Comparison of ENCODE assay signal across 18 cellular contexts in the genomic region with DNA sequence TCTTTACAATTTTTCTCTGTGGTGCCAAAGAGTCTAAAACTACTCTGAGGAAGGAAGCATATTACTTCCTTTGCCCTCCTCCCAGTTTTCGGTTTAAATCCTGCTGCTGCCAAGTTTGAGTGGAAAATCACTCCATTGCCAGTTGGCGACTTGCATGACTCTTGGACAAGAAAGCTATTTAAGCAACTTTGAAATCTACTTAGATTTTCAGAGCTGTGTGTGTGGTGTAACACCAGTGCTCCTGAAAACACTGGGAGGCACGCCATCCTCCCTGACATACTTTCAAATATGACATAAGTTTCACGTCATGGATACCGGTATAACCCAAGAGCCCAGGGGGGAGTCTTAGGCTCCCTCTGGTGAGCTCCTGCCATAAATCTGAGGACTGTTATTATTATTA.
DNase-seq lines count a peak whose midpoint lies in the region; ATAC-seq and TF ChIP-seq lines count a peak whose summit lies in the region.
"Had no signal": no experiment of that assay in that cellular context is flagged by ENCODE, and none has a peak within 500 bp of the region (broad histone marks: within the 10 kb centered on the region; RNA-seq: fewer than 3 reads in every experiment).

No MANE protein-coding gene starts in this region.

- no peaks in the 10 kb centered on the region for H3K36me3 ChIP-seq in adipocyte (ENCODE audit: control insufficient read depth, insufficient read depth, low read length, severe bottlenecking)
- no peaks in the 10 kb centered on the region for H3K36me3 ChIP-seq in testis (ENCODE audit: low read depth, missing control alignments)
- H3K36me3 ChIP-seq: tibial nerve had no signal

- peak overlapping the region; percentile 62 for H3K9ac ChIP-seq in adipocyte (ENCODE audit: low read length)
- H3K9ac ChIP-seq: SK-N-SH had no signal

- H3K4me1 ChIP-seq in adipocyte (ENCODE audit: control insufficient read depth, insufficient read depth, low read length): peaks cover 21% of the 10 kb centered on the region
- H3K4me1 ChIP-seq in testis: no peaks in the 10 kb centered on the region
- H3K4me1 ChIP-seq: tibial nerve had no signal

- H3K4me1 Mint-ChIP-seq in activated T-cell treated with anti-CD3 and anti-CD28 coated beads, Interleukin-2, amount 50 U/mL, for 24 hours (ENCODE audit: low read depth): no peaks in the 10 kb centered on the region
- H3K4me1 Mint-ChIP-seq: activated CD4-positive, alpha-beta T cell treated with anti-CD3 and anti-CD28 coated beads, Interleukin-2, amount 10 ng/mL, durations not matched to agents 24 days and 14 days had no signal

- no peak for TF ChIP-seq CTCF in testis (IDR thresholded peaks at IDR 0.05)
- TF ChIP-seq CTCF in omental fat pad (IDR thresholded peaks at IDR 0.05): no peak

- no peaks in the 10 kb centered on the region for H3K36me3 Mint-ChIP-seq in activated T-cell treated with anti-CD3 and anti-CD28 coated beads, Interleukin-2, amount 50 U/mL, for 24 hours (ENCODE audit: low read depth)

- intact Hi-C loops in testis (cut with DNase I; ENCODE audit: low total_unique reads): no loop called here

- H3K4me3 Mint-ChIP-seq in activated T-cell treated with anti-CD3 and anti-CD28 coated beads, Interleukin-2, amount 50 U/mL, for 24 hours: no peak overlapping the region
- H3K4me3 Mint-ChIP-seq: activated CD4-positive, alpha-beta T cell treated with anti-CD3 and anti-CD28 coated beads, Interleukin-2, amount 10 ng/mL, durations not matched to agents 24 days and 14 days had no signal

- TF ChIP-seq POLR2A in testis (IDR thresholded peaks at IDR 0.05): no peak

- H3K4me3 ChIP-seq in adipocyte (ENCODE audit: low read length): peak overlapping the region; percentile 35
- no peak overlapping the region for H3K4me3 ChIP-seq in testis
- H3K4me3 ChIP-seq: smooth muscle cell, tibial nerve had no signal

- H3K27ac Mint-ChIP-seq in activated T-cell treated with anti-CD3 and anti-CD28 coated beads, Interleukin-2, amount 50 U/mL, for 24 hours: no peak overlapping the region
- H3K27ac Mint-ChIP-seq: activated CD4-positive, alpha-beta T cell treated with anti-CD3 and anti-CD28 coated beads, Interleukin-2, amount 10 ng/mL, durations not matched to agents 24 days and 14 days had no signal

- no peak overlapping the region for H3K27ac ChIP-seq in testis
- H3K27ac ChIP-seq: tibial nerve had no signal

- WGBS in testis, 2 donors: 41 to 43% methylated on average over 5 of the region's 5 CpGs

- H3K9me3 Mint-ChIP-seq in activated T-cell treated with anti-CD3 and anti-CD28 coated beads, Interleukin-2, amount 50 U/mL, for 24 hours: peaks cover 6% of the 10 kb centered on the region
- H3K9me3 Mint-ChIP-seq: activated CD4-positive, alpha-beta T cell treated with anti-CD3 and anti-CD28 coated beads, Interleukin-2, amount 10 ng/mL, durations not matched to agents 24 days and 14 days had no signal

- H3K9me3 ChIP-seq in adipocyte (ENCODE audit: control insufficient read depth, low read length): peaks cover 8% of the 10 kb centered on the region
- H3K9me3 ChIP-seq in testis: no peaks in the 10 kb centered on the region
- H3K9me3 ChIP-seq: SK-N-SH had no signal

- no peaks in the 10 kb centered on the region for H3K27me3 Mint-ChIP-seq in activated T-cell treated with anti-CD3 and anti-CD28 coated beads, Interleukin-2, amount 50 U/mL, for 24 hours
- H3K27me3 Mint-ChIP-seq: activated CD4-positive, alpha-beta T cell treated with anti-CD3 and anti-CD28 coated beads, Interleukin-2, amount 10 ng/mL, durations not matched to agents 24 days and 14 days had no signal

- ATAC-seq in GM21576 (IDR thresholded peaks at IDR 0.05; ENCODE audit: unreplicated experiment): no peak
- no peak for ATAC-seq in omental fat pad (ENCODE audit: low FRiP score)

- DNase-seq in adipocyte (ENCODE audit: low read depth) (no peak), fibroblast of peridontal ligament (ENCODE audit: extremely low read depth) (peak; percentile 88), lung microvascular endothelial cell (ENCODE audit: low read depth in 2 of 2) (peak; percentile 20 to 24), testis (peak; percentile 14), NCI-H2107 treated with DMSO at 0.1 percent for 48 hours (lab: John Stamatoyannopoulos, UW; ENCODE audit: unreplicated experiment) (no peak), omental fat pad (ENCODE audit: low spot score) (no peak)
- no peak for DNase-seq in activated T-cell treated with anti-CD3 and anti-CD28 coated beads, Interleukin-2, amount 50 U/mL, for 24 hours
- DNase-seq: activated CD4-positive, alpha-beta T cell treated with anti-CD3 and anti-CD28 coated beads, Interleukin-2, amount 10 ng/mL, durations not matched to agents 24 days and 14 days; erythroblast; KG1; NCI-H1092 treated with DMSO at 0.1 percent for 48 hours; NCI-H2171; NCI-H774; occipital lobe; SK-N-SH had no signal

- H3K27me3 ChIP-seq in adipocyte (replicated peaks; ENCODE audit: control insufficient read depth, insufficient read depth, low read length): no peaks in the 10 kb centered on the region
- H3K27me3 ChIP-seq in testis: no peaks in the 10 kb centered on the region
- H3K27me3 ChIP-seq: tibial nerve had no signal

Comparison
In these comparisons a context has a peak if more than half of its experiments do, and no peak if none do; other contexts are left out.
1. DNase-seq: peak in fibroblast of peridontal ligament (single experiment), lung microvascular endothelial cell (2 of 2) and testis (single experiment); none in adipocyte (single experiment), NCI-H2107 treated with DMSO at 0.1 percent for 48 hours (single experiment), activated T-cell treated with anti-CD3 and anti-CD28 coated beads, Interleukin-2, amount 50 U/mL, for 24 hours (single experiment) and omental fat pad (single experiment).